Comparison of ENCODE assay signal across 1 cellular context in the genomic region with DNA sequence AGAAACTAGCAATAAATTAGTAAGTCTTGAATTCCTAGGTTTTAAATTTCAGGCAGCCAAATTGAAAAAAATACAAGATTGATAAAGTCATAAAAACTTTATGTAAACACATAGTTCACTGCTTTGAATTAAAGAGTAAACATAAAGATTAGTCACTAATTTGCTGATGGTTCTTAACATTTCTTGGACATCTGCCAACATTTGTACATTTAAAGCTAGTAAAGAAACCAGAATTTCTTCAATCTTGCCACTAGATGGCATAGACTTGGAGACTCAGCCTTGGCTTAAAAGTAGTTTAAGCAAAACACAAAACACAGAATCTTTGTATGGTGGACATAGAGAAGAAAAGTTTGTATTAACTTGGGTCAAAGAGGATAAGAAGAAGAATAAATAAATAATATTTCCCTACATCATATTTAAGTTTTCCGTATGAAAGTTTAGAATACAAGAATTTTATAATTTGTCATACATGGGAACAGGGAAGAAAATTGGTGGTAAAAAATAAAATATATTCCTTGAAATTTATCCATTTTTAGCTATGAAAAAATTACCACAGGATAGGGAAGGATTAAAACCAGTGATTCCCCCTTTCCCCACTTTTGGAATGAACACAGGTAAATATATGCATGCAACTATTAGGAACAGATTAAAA.
TF ChIP-seq lines count a peak whose summit lies in the region.

No MANE protein-coding gene starts in this region.

TF ChIP-seq in GM23338, 12 proteins besides CTCF, POLR2A, EP300 and RAD21:
- TF ChIP-seq ZNF462 (CRISPR knock-in tag; IDR thresholded peaks at IDR 0.05) = no peak
- no peak for TF ChIP-seq ETS1 (IDR thresholded peaks at IDR 0.05)
- no peak for TF ChIP-seq CREB1 (CRISPR knock-in tag; IDR thresholded peaks at IDR 0.05; ENCODE audit: low read depth)
- TF ChIP-seq JUNB (IDR thresholded peaks at IDR 0.05; ENCODE audit: unreplicated experiment) = no peak
